ENCODE assay signal across 29 cellular contexts in genomic region chr9:125519741-125520140, GRCh38.
"Had no signal": no experiment of that assay in that cellular context is flagged by ENCODE, and none has a peak within 500 bp of the region (broad histone marks: within the 10 kb centered on the region; RNA-seq: fewer than 3 reads in every experiment).

No MANE protein-coding gene starts in this region.

- H3K4me1 ChIP-seq: ascending aorta, gastrocnemius medialis had no signal

- H2AFZ ChIP-seq: hepatocyte had no signal

- ATAC-seq: activated CD8-positive, alpha-beta T cell treated with anti-CD3 and anti-CD28 coated beads for 36 hours; activated naive CD8-positive, alpha-beta T cell treated with anti-CD3 and anti-CD28 coated beads, Interleukin-2, amount 50 U/mL, for 24 hours; activated T-cell treated with anti-CD3 and anti-CD28 coated beads, Interleukin-2, amount 50 U/mL, for 4 hours; activated T-helper 17 cell treated with anti-CD3 and anti-CD28 coated beads, Interleukin-2, amount 50 U/mL, for 72 hours; esophagus mucosa; foreskin keratinocyte; gastrocnemius medialis; heart left ventricle; WTC11 had no signal

- H3K79me2 ChIP-seq: hepatocyte had no signal

- H3K4me2 ChIP-seq: hepatocyte had no signal

- H3K27me3 ChIP-seq: adrenal gland, ascending aorta, brain microvascular endothelial cell, dorsolateral prefrontal cortex, foreskin keratinocyte, gastrocnemius medialis, heart left ventricle, hepatocyte had no signal

- DNase-seq: activated CD4-positive, alpha-beta T cell treated with anti-CD3 and anti-CD28 coated beads for 1 hour; activated CD4-positive, alpha-beta T cell treated with anti-CD3 and anti-CD28 coated beads for 4 hours; activated CD4-positive, alpha-beta T cell treated with anti-CD3 and anti-CD28 coated beads, Interleukin-2, amount 50 U/mL, for 1 hour; activated CD4-positive, alpha-beta T cell treated with anti-CD3 and anti-CD28 coated beads, Interleukin-2, amount 50 U/mL, for 48 hours; activated CD8-positive, alpha-beta memory T cell treated with anti-CD3 and anti-CD28 coated beads for 24 hours; activated CD8-positive, alpha-beta T cell treated with anti-CD3 and anti-CD28 coated beads for 36 hours; activated effector memory CD4-positive, alpha-beta T cell treated with Interleukin-2 at 50 U/mL for 16 hours; activated gamma-delta T cell treated with Interleukin-2 at 50 U/mL for 16 hours; activated naive CD4-positive, alpha-beta T cell treated with Interleukin-2 at 50 U/mL for 16 hours; activated naive CD8-positive, alpha-beta T cell treated with anti-CD3 and anti-CD28 coated beads for 36 hours; activated naive CD8-positive, alpha-beta T cell treated with anti-CD3 and anti-CD28 coated beads, Interleukin-2, amount 50 U/mL, for 24 hours; activated T-cell treated with anti-CD3 and anti-CD28 coated beads, Interleukin-2, amount 50 U/mL, for 4 hours; adrenal gland; brain microvascular endothelial cell; dorsolateral prefrontal cortex; effector memory CD4-positive, alpha-beta T cell; endodermal cell; foreskin keratinocyte; gastrocnemius medialis; glutamatergic neuron; heart left ventricle; T-helper 2 cell had no signal

- H3K36me3 ChIP-seq: adrenal gland, ascending aorta, brain microvascular endothelial cell, gastrocnemius medialis had no signal

- H3K27ac ChIP-seq: adrenal gland, ascending aorta, brain microvascular endothelial cell, coronary artery, dorsolateral prefrontal cortex, foreskin keratinocyte, gastrocnemius medialis, heart left ventricle, hepatocyte, VCaP had no signal

- H3K4me3 ChIP-seq: adrenal gland, ascending aorta, coronary artery, dorsolateral prefrontal cortex, gastrocnemius medialis, heart left ventricle, hepatocyte had no signal

- H3K9me3 ChIP-seq: adrenal gland, ascending aorta, gastrocnemius medialis, heart left ventricle had no signal
